Comparison of ENCODE assay signal across 27 cellular contexts in the genomic region with DNA sequence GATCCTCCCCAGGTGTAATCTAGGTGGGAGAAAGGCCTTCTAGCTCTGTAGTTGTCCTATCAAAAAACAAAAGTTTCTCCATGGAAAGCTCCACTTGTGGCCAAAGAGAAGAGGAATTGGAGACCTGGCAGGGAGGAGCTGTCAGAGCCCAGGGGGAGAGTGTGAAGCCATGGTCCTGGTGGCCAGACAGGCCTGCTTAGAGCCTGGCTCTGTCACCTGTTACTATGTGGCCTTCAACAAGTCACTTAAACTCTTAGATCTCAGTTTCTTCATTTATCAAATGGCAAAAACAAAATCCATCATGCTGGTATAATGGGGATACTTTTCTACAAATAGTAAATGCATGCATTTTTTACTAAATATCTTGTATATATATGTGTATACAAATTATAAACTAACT.
"Had no signal": no experiment of that assay in that cellular context is flagged by ENCODE, and none has a peak within 500 bp of the region (broad histone marks: within the 10 kb centered on the region; RNA-seq: fewer than 3 reads in every experiment).

No MANE protein-coding gene starts in this region.

- H3K27me3 ChIP-seq: brain microvascular endothelial cell, right atrium auricular region, stomach, thyroid gland, upper lobe of left lung, vagina had no signal

- H3K4me1 ChIP-seq: thyroid gland, vagina had no signal

- DNase-seq: activated CD4-positive, alpha-beta memory T cell treated with anti-CD3 and anti-CD28 coated beads, Interleukin-2, amount 10 ng/mL, durations not matched to agents 7 days and 5 days; activated CD4-positive, alpha-beta T cell treated with anti-CD3 and anti-CD28 coated beads for 48 hours; activated CD8-positive, alpha-beta memory T cell treated with anti-CD3 and anti-CD28 coated beads, Interleukin-2, amount 50 U/mL, for 48 hours; activated naive CD8-positive, alpha-beta T cell treated with anti-CD3 and anti-CD28 coated beads, Interleukin-2, amount 10 ng/mL, durations not matched to agents 7 days and 5 days; activated T-cell treated with anti-CD3 and anti-CD28 coated beads, Interleukin-2, amount 50 U/mL, for 4 hours; amniotic stem cell; brain microvascular endothelial cell; central memory CD4-positive, alpha-beta T cell; foreskin fibroblast; head of caudate nucleus; hippocampal formation; left cardiac atrium; left ventricle myocardium superior; stimulated activated CD4-positive, alpha-beta T cell treated with anti-CD3 and anti-CD28 coated beads, Interleukin-15, amount 100 ng/mL, for 24 hours; stimulated activated CD4-positive, alpha-beta T cell treated with anti-CD3 and anti-CD28 coated beads, Interleukin-2, amount 100 ng/mL, for 24 hours; stimulated activated naive B cell treated with anti-CD40 and anti-IgM and Interleukin-4, amounts not matched to agents 10 μg/mL and 1 μg/mL and 100 μg/mL, for 72 hours; stomach; T-helper 17 cell; T1000; thyroid gland; upper lobe of left lung; WERI-Rb-1 had no signal

- H3K36me3 ChIP-seq: brain microvascular endothelial cell, right atrium auricular region, stomach, thyroid gland, upper lobe of left lung, vagina, WERI-Rb-1 had no signal

- ATAC-seq: activated CD4-positive, CD25-positive, alpha-beta regulatory T cell treated with anti-CD3 and anti-CD28 coated beads, Interleukin-2, amount 50 U/mL, for 24 hours; activated T-cell treated with anti-CD3 and anti-CD28 coated beads, Interleukin-2, amount 50 U/mL, for 4 hours; esophagus mucosa; left cardiac atrium; left ventricle myocardium superior; natural killer cell treated with Interleukin-12 subunit alpha and Interleukin-12 subunit beta and Interleukin-15 and Interleukin-18, amount 100 ng/mL, for 72 hours; stimulated activated naive B cell treated with anti-CD40 and anti-IgM and Interleukin-4, amounts not matched to agents 10 μg/mL and 1 μg/mL and 100 μg/mL, for 72 hours; T-helper 17 cell had no signal

- H3K4me3 ChIP-seq: right atrium auricular region, stomach, thyroid gland, upper lobe of left lung, vagina had no signal

- H3K9me3 ChIP-seq: right atrium auricular region, stomach, thyroid gland, upper lobe of left lung, vagina had no signal

- H3K27ac ChIP-seq: brain microvascular endothelial cell, right atrium auricular region, stomach, thyroid gland, upper lobe of left lung, vagina, WERI-Rb-1 had no signal
